27 cellular contexts compared by ENCODE assay signal in the genomic region with DNA sequence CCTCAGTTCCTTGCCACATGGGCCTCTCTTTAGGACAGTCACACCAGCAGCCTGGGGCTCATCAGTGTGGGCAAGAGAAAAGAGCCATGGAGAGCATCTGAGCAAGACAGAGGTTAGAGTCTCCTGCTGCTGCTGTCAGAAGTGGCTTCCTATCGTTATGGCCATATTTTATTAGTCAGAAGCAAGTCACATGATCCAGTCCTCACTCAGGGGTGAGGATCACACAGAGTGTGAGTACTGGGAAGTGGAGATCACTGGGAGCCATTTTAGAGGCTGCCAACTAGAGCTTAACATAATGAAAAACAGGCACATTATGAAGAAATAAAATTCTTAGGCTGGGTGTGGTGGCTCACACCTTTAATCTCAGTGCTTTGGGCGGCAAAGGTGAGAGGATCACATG.
"Had no signal": no experiment of that assay in that cellular context is flagged by ENCODE, and none has a peak within 500 bp of the region (broad histone marks: within the 10 kb centered on the region; RNA-seq: fewer than 3 reads in every experiment).

No MANE protein-coding gene starts in this region.

- H3K4me1 ChIP-seq: colonic mucosa, esophagus squamous epithelium, left lung, psoas muscle, sigmoid colon, spleen, tibial nerve, upper lobe of right lung, uterus had no signal

- DNase-seq: colonic mucosa; effector CD8-positive, alpha-beta T cell; endodermal cell; esophagus squamous epithelium; head of caudate nucleus; kidney; left cardiac atrium; left lung; mesendoderm; midbrain; naive thymus-derived CD8-positive, alpha-beta T cell; nephron progenitor cell; occipital lobe; ovary; posterior cingulate gyrus; psoas muscle; right cardiac atrium; sigmoid colon; spleen; stimulated activated naive B cell treated with anti-CD40 and anti-IgM and Interleukin-4, amounts not matched to agents 10 μg/mL and 1 μg/mL and 100 μg/mL, for 72 hours; upper lobe of right lung; uterus had no signal

- ATAC-seq: left cardiac atrium; left lung; naive thymus-derived CD8-positive, alpha-beta T cell; psoas muscle; right cardiac atrium; stimulated activated naive B cell treated with anti-CD40 and anti-IgM and Interleukin-4, amounts not matched to agents 10 μg/mL and 1 μg/mL and 100 μg/mL, for 72 hours; upper lobe of right lung had no signal

- H3K79me2 ChIP-seq: hepatocyte had no signal

- H3K27me3 ChIP-seq: colonic mucosa, esophagus squamous epithelium, hepatocyte, left lung, ovary, sigmoid colon, spleen, tibial nerve, upper lobe of right lung, uterus had no signal

- H3K4me3 Mint-ChIP-seq: dendritic cell treated with granulocyte-macrophage colony-stimulating factor and Interleukin-4, amounts not matched to agents 40 ng/mL and 50 ng/mL, for 4 days; endodermal cell; naive thymus-derived CD8-positive, alpha-beta T cell; nephron progenitor cell; stimulated activated naive B cell treated with anti-CD40 and anti-IgM and Interleukin-4, amounts not matched to agents 10 μg/mL and 1 μg/mL and 100 μg/mL, for 72 hours; stimulated activated naive CD8-positive, alpha-beta T cell treated with anti-CD3 and anti-CD28 coated beads, Interleukin-15, Interleukin-2, amounts not matched to agents 100 ng/mL and 50 ng/mL, for 24 hours had no signal

- H3K36me3 Mint-ChIP-seq: naive thymus-derived CD8-positive, alpha-beta T cell; stimulated activated naive B cell treated with anti-CD40 and anti-IgM and Interleukin-4, amounts not matched to agents 10 μg/mL and 1 μg/mL and 100 μg/mL, for 72 hours had no signal

- H3K27ac Mint-ChIP-seq: dendritic cell treated with granulocyte-macrophage colony-stimulating factor and Interleukin-4, amounts not matched to agents 40 ng/mL and 50 ng/mL, for 4 days; endodermal cell; naive thymus-derived CD8-positive, alpha-beta T cell; nephron progenitor cell; stimulated activated naive B cell treated with anti-CD40 and anti-IgM and Interleukin-4, amounts not matched to agents 10 μg/mL and 1 μg/mL and 100 μg/mL, for 72 hours; stimulated activated naive CD8-positive, alpha-beta T cell treated with anti-CD3 and anti-CD28 coated beads, Interleukin-15, Interleukin-2, amounts not matched to agents 100 ng/mL and 50 ng/mL, for 24 hours had no signal

- H3K9me3 Mint-ChIP-seq: dendritic cell treated with granulocyte-macrophage colony-stimulating factor and Interleukin-4, amounts not matched to agents 40 ng/mL and 50 ng/mL, for 4 days; endodermal cell; naive thymus-derived CD8-positive, alpha-beta T cell; nephron progenitor cell; stimulated activated naive B cell treated with anti-CD40 and anti-IgM and Interleukin-4, amounts not matched to agents 10 μg/mL and 1 μg/mL and 100 μg/mL, for 72 hours; stimulated activated naive CD8-positive, alpha-beta T cell treated with anti-CD3 and anti-CD28 coated beads, Interleukin-15, Interleukin-2, amounts not matched to agents 100 ng/mL and 50 ng/mL, for 24 hours had no signal

- H3K36me3 ChIP-seq: colonic mucosa, esophagus squamous epithelium, left lung, ovary, sigmoid colon, spleen, thoracic aorta, tibial nerve, upper lobe of right lung, uterus had no signal

- H3K4me3 ChIP-seq: colonic mucosa, esophagus squamous epithelium, hepatocyte, left lung, ovary, psoas muscle, sigmoid colon, spleen, thoracic aorta, tibial nerve, upper lobe of right lung, uterus had no signal

- H3K4me1 Mint-ChIP-seq: nephron progenitor cell; stimulated activated naive B cell treated with anti-CD40 and anti-IgM and Interleukin-4, amounts not matched to agents 10 μg/mL and 1 μg/mL and 100 μg/mL, for 72 hours had no signal

- H3K9me3 ChIP-seq: colonic mucosa, esophagus squamous epithelium, left lung, ovary, psoas muscle, sigmoid colon, spleen, thoracic aorta, tibial nerve, upper lobe of right lung, uterus had no signal

- H3K27ac ChIP-seq: colonic mucosa, esophagus squamous epithelium, hepatocyte, left lung, ovary, psoas muscle, sigmoid colon, spleen, thoracic aorta, tibial nerve, upper lobe of right lung, uterus had no signal

- H2AFZ ChIP-seq: hepatocyte had no signal

- H3K4me2 ChIP-seq: hepatocyte had no signal
